12 cellular contexts compared by ENCODE assay signal in the genomic region with DNA sequence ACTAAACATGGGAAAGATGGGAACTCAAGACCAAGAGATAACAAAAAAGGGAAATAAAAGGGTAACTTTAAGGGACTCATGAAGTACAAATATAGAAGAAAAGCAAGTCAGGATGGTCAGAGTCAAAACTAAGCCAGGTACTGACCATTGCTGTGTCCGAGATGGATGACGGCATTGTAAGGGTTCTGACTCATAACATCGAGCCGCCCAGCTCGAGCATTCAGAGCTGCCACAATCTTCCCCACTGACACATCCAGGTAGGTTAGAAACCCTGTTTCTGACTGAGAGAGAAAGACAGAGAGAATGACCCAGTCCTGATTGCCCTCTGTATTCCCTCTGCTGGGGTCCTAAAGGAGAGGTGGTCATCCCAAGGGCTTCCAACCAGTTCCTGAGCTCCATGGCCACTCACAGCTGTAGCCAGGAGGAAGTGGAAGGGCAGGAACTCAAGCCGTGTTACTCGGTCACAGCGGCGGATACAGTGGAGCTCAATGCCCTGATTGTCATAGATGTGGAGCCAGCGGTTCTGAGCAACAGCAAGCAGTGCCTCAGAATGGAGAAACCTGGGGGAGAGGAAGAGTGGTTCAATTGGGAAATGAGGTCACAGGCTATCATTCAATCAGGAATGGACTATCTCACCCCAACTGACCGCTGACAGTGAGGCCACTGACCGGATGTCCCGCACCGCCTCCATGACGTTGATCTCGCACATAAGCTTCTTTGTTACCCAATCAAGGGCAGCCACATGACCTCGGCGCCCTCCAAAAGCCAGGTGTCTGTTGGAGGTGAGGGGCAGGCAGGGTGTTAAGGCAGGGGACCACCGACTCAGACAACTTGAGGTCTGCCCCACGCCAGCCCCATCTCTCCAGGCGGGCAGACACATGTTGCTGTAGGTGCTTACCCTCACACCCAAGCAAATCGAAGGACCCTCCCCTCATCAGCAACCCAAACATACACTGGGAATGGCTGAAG. TPM values are rescaled to one million over a fixed set of nuclear protein-coding genes. Genes with fewer than 3 reads are reported as not detected.
DNase-seq lines count a peak whose midpoint lies in the region; ATAC-seq and TF ChIP-seq lines count a peak whose summit lies in the region.
"Had no signal": no experiment of that assay in that cellular context is flagged by ENCODE, and none has a peak within 500 bp of the region (broad histone marks: within the 10 kb centered on the region; RNA-seq: fewer than 3 reads in every experiment).

No MANE protein-coding gene starts in this region.

- H2AK5ac ChIP-seq in mesenchymal stem cell (ENCODE audit: low read length, severe bottlenecking): no peak overlapping the region

- POLR2A ChIA-PET in activated CD4-positive, alpha-beta memory T cell treated with anti-CD3 and anti-CD28 coated beads for 36 hours (lab: Charles Lee): interaction anchor here (0.6 to 1.0 kb wide), 3 partner anchors 9 to 310 kb away, joined by 3 read pairs; partner anchors contain the start of gene B3GALT4

- H3K27me3 Mint-ChIP-seq in Calu3 (ENCODE audit: unreplicated experiment): no peaks in the 10 kb centered on the region
- H3K27me3 Mint-ChIP-seq in activated CD4-positive, alpha-beta memory T cell treated with anti-CD3 and anti-CD28 coated beads for 36 hours: no peaks in the 10 kb centered on the region

- CTCF ChIA-PET in Calu3 (lab: Charles Lee): interaction anchor here (0.8 to 2.7 kb wide), 2 partner anchors 10 to 11 kb away, joined by 5 to 9 read pairs; partner anchors contain the start of genes B3GALT4 and RGL2
- CTCF ChIA-PET in activated CD4-positive, alpha-beta memory T cell treated with anti-CD3 and anti-CD28 coated beads for 36 hours (lab: Charles Lee): interaction anchor here (0.6 to 4.9 kb wide), 5 partner anchors 10 to 343 kb away, joined by 3 to 37 read pairs (median 4); partner anchors contain the start of genes B3GALT4 and RGL2

- intact Hi-C loops in Calu3 (cut with micrococcal nuclease; ENCODE audit: unreplicated experiment): no loop called here
- intact Hi-C loops in activated CD4-positive, alpha-beta memory T cell treated with anti-CD3 and anti-CD28 coated beads for 36 hours (cut with micrococcal nuclease): no loop called here
- intact Hi-C loops in posterior cingulate gyrus (cut with DNase I): no loop called here

- H4K91ac ChIP-seq in mesenchymal stem cell (ENCODE audit: low read length): no peak overlapping the region

- no peak overlapping the region for H2BK5ac ChIP-seq in mesenchymal stem cell (ENCODE audit: low read depth, low read length, poor library complexity, severe bottlenecking)

- H3K9ac ChIP-seq in mesenchymal stem cell (ENCODE audit: low read length): peak overlapping the region; percentile 96

- no peak overlapping the region for H3K18ac ChIP-seq in mesenchymal stem cell (ENCODE audit: low read depth in 1 of 2, low read length in 2 of 2)

- ATAC-seq in HG03439 (IDR thresholded peaks at IDR 0.05; ENCODE audit: unreplicated experiment) (no peak), HG02798 (IDR thresholded peaks at IDR 0.05; ENCODE audit: poor library complexity, unreplicated experiment) (no peak)
- ATAC-seq: Right ventricle myocardium inferior had no signal

- H3K4ac ChIP-seq in mesenchymal stem cell (ENCODE audit: low read depth in 1 of 2, low read length in 2 of 2): no peak overlapping the region

- peak overlapping the region; percentile 12 for H3K27ac Mint-ChIP-seq in Calu3 (ENCODE audit: unreplicated experiment)
- peak overlapping the region; percentile 11 for H3K27ac Mint-ChIP-seq in activated CD4-positive, alpha-beta memory T cell treated with anti-CD3 and anti-CD28 coated beads for 36 hours

- peaks cover 7% of the 10 kb centered on the region; the same call in 1 of the 2 replicates for H3K36me3 ChIP-seq in ACC112 (ENCODE audit: insufficient read depth, low read length)
- peaks cover 47 to 72% of the 10 kb centered on the region in 2 experiments for H3K36me3 ChIP-seq in mesenchymal stem cell (ENCODE audit: control insufficient read depth in 1 of 2, insufficient read depth in 2 of 2, low read depth in 1 of 2, low read length in 2 of 2)

- no peak for DNase-seq in Calu3
- no peak for DNase-seq in activated CD4-positive, alpha-beta memory T cell treated with anti-CD3 and anti-CD28 coated beads for 36 hours
- no peak for DNase-seq in mesenchymal stem cell
- no peak for DNase-seq in posterior cingulate gyrus
- DNase-seq in stimulated activated CD4-positive, alpha-beta T cell treated with anti-CD3 and anti-CD28 coated beads, Interleukin-4, amount 100 ng/mL, for 1 hour: no peak
- DNase-seq: activated CD4-positive, CD25-positive, alpha-beta regulatory T cell; NCI-H1105; NCI-H446 treated with DMSO at 0.1 percent for 48 hours had no signal

- H3K14ac ChIP-seq in mesenchymal stem cell (ENCODE audit: low read length in 2 of 2): no peak overlapping the region

- peaks cover 40% of the 10 kb centered on the region for H3K79me1 ChIP-seq in mesenchymal stem cell (replicated peaks; ENCODE audit: low read length, poor library complexity, severe bottlenecking)

- H3K36me3 Mint-ChIP-seq in Calu3 (ENCODE audit: insufficient read depth, unreplicated experiment): peaks cover 76% of the 10 kb centered on the region
- H3K36me3 Mint-ChIP-seq in activated CD4-positive, alpha-beta memory T cell treated with anti-CD3 and anti-CD28 coated beads for 36 hours: peaks cover 24% of the 10 kb centered on the region

- no peak overlapping the region for H3K4me2 ChIP-seq in mesenchymal stem cell (ENCODE audit: low read length, poor library complexity, severe bottlenecking)

- H3K79me2 ChIP-seq in ACC112 (ENCODE audit: control insufficient read depth, insufficient read depth, low read length, unreplicated experiment): peaks cover 32% of the 10 kb centered on the region

- no TSS peak for BruUV-seq in Calu3 (replicated peaks; lab: Mats Ljungman, UMichigan)

- no peak overlapping the region for H3K23ac ChIP-seq in mesenchymal stem cell (ENCODE audit: low read length in 2 of 2)

- WGBS in mesenchymal stem cell: 96% methylated on average over 18 of the region's 22 CpGs

- no peak overlapping the region for H2BK120ac ChIP-seq in mesenchymal stem cell (ENCODE audit: low read depth, low read length)

- no peaks in the 10 kb centered on the region for H3K9me3 Mint-ChIP-seq in Calu3 (ENCODE audit: low read depth, unreplicated experiment)
- no peaks in the 10 kb centered on the region for H3K9me3 Mint-ChIP-seq in activated CD4-positive, alpha-beta memory T cell treated with anti-CD3 and anti-CD28 coated beads for 36 hours

- H3K4me1 ChIP-seq in ACC112 (ENCODE audit: control insufficient read depth, insufficient read depth, low read length, unreplicated experiment): peaks cover 10% of the 10 kb centered on the region
- peaks cover 13% of the 10 kb centered on the region for H3K4me1 ChIP-seq in mesenchymal stem cell (ENCODE audit: control insufficient read depth, insufficient read depth, low read depth, low read length)

- H2AFZ ChIP-seq in ACC112 (ENCODE audit: low read length, unreplicated experiment) (no peak overlapping the region), mesenchymal stem cell (ENCODE audit: low read depth, low read length) (no peak overlapping the region)

- no peak overlapping the region for H2BK15ac ChIP-seq in mesenchymal stem cell (ENCODE audit: low read depth, poor library complexity, severe bottlenecking)

- no peak overlapping the region for H4K8ac ChIP-seq in mesenchymal stem cell (ENCODE audit: low read length)

- H3K4me3 Mint-ChIP-seq in Calu3 (ENCODE audit: low read depth, unreplicated experiment): peak overlapping the region; percentile 81
- H3K4me3 Mint-ChIP-seq in activated CD4-positive, alpha-beta memory T cell treated with anti-CD3 and anti-CD28 coated beads for 36 hours: peak overlapping the region; percentile 98

- no peak for TF ChIP-seq CTCF in Calu3 (IDR thresholded peaks at IDR 0.05; ENCODE audit: unreplicated experiment)

- H3K4me3 ChIP-seq in ACC112 (ENCODE audit: low read depth, low read length): peak overlapping the region; percentile 97; the same call in 1 of the 2 replicates
- H3K4me3 ChIP-seq in mesenchymal stem cell (ENCODE audit: insufficient read depth in 1 of 2, low read depth in 1 of 2, low read length in 2 of 2): peak overlapping the region in 1 of 2 experiments; percentile 97

- no peaks in the 10 kb centered on the region for H3K9me3 ChIP-seq in mesenchymal stem cell (ENCODE audit: control insufficient read depth, low read length)

- H3K27me3 ChIP-seq in ACC112 (ENCODE audit: insufficient read depth, low read length): no peaks in the 10 kb centered on the region
- H3K27me3 ChIP-seq in mesenchymal stem cell (ENCODE audit: control insufficient read depth in 1 of 2, insufficient read depth in 1 of 2, low read length in 2 of 2): no peaks in the 10 kb centered on the region

- H3K4me1 Mint-ChIP-seq in Calu3 (ENCODE audit: low read depth, unreplicated experiment): peaks cover 39% of the 10 kb centered on the region
- H3K4me1 Mint-ChIP-seq in activated CD4-positive, alpha-beta memory T cell treated with anti-CD3 and anti-CD28 coated beads for 36 hours (ENCODE audit: low read depth): peaks cover 41% of the 10 kb centered on the region

- no peak overlapping the region for H3K27ac ChIP-seq in ACC112 (ENCODE audit: low read depth, low read length)
- H3K27ac ChIP-seq in mesenchymal stem cell (ENCODE audit: low read length, poor library complexity, severe bottlenecking): no peak overlapping the region

- no peak overlapping the region for H2BK12ac ChIP-seq in mesenchymal stem cell (ENCODE audit: low read length in 2 of 2)

RNA-seq across cellular contexts. Expression of gene WDR46, which starts 1.8 kb away (rescaled TPM):
- 124 and 125 TPM in 2 replicates for total RNA-seq in Calu3 (2022)
- total RNA-seq in activated CD4-positive, alpha-beta memory T cell treated with anti-CD3 and anti-CD28 coated beads for 36 hours: 10 to 100 TPM; 59.4 to 60.7 TPM
- polyA plus RNA-seq in mesenchymal stem cell (2013, experiment 1 of 2): 66.3 TPM
- 59.2 TPM for polyA plus RNA-seq in mesenchymal stem cell (2013, experiment 2 of 2)

RNA-seq across cellular contexts. Expression of gene PFDN6, which starts 2.2 kb away (rescaled TPM):
- 141 and 168 TPM in 2 replicates for total RNA-seq in Calu3 (2022)
- total RNA-seq in activated CD4-positive, alpha-beta memory T cell treated with anti-CD3 and anti-CD28 coated beads for 36 hours: 10 to 100 TPM; 78.5 to 90.9 TPM
- polyA plus RNA-seq in mesenchymal stem cell (2013, experiment 1 of 2): 52.4 TPM
- 52.8 TPM for polyA plus RNA-seq in mesenchymal stem cell (2013, experiment 2 of 2)

RNA-seq across cellular contexts. Expression of gene B3GALT4, which starts 10.3 kb away (rescaled TPM):
- total RNA-seq in Calu3 (2022): 18.2 and 21.6 TPM in 2 replicates
- total RNA-seq in activated CD4-positive, alpha-beta memory T cell treated with anti-CD3 and anti-CD28 coated beads for 36 hours: 1 to 10 TPM; 5.9 to 6.7 TPM
- polyA plus RNA-seq in mesenchymal stem cell (2013, experiment 1 of 2): 2.8 TPM
- polyA plus RNA-seq in mesenchymal stem cell (2013, experiment 2 of 2): 3.1 TPM

RNA-seq across cellular contexts. Expression of gene RGL2, which starts 11.5 kb away (rescaled TPM):
- total RNA-seq in Calu3 (2022): 138 and 154 TPM in 2 replicates
- 10 to 100 TPM; 24.6 to 26.0 TPM for total RNA-seq in activated CD4-positive, alpha-beta memory T cell treated with anti-CD3 and anti-CD28 coated beads for 36 hours
- 36.7 TPM for polyA plus RNA-seq in mesenchymal stem cell (2013, experiment 1 of 2)
- polyA plus RNA-seq in mesenchymal stem cell (2013, experiment 2 of 2): 36.6 TPM

RNA-seq across cellular contexts. Expression of gene RPS18, which starts 15.4 kb away (rescaled TPM):
- 2,667 and 2,688 TPM in 2 replicates for total RNA-seq in Calu3 (2022)
- total RNA-seq in activated CD4-positive, alpha-beta memory T cell treated with anti-CD3 and anti-CD28 coated beads for 36 hours: 1,000 to 10,000 TPM; 4,372 to 4,391 TPM
- polyA plus RNA-seq in mesenchymal stem cell (2013, experiment 1 of 2): 6,369 TPM
- polyA plus RNA-seq in mesenchymal stem cell (2013, experiment 2 of 2): 6,579 TPM
